ENCODE assay signal across 2 cellular contexts in genomic region chr21:42308914-42309752, GRCh38.
A peak's percentile ranks its signal among the peaks of the same experiment; 100 is the strongest.
TF ChIP-seq lines count a peak whose summit lies in the region.

No MANE protein-coding gene starts in this region.

TF ChIP-seq in HCT116, 20 proteins besides CTCF, POLR2A, EP300 and RAD21:
- TF ChIP-seq ZFX (IDR thresholded peaks at IDR 0.05) (no peak), EZH2 (IDR thresholded peaks at IDR 0.05) (no peak), CBX3 (IDR thresholded peaks at IDR 0.05; ENCODE audit: low read depth) (no peak)

TF ChIP-seq in K562, 482 proteins besides CTCF, POLR2A, EP300 and RAD21:
- TF ChIP-seq ZBTB17 (CRISPR knock-in tag; IDR thresholded peaks at IDR 0.05), result no peak
- TF ChIP-seq NRF1 (conservative IDR thresholded peaks at IDR 0.05 in 1 of 2, IDR thresholded peaks at IDR 0.05 in 1 of 2), result peak; percentile 40 to 47; a peak in 1 of 4 replicates
- TF ChIP-seq SMC3 (conservative IDR thresholded peaks at IDR 0.05; ENCODE audit: insufficient read depth, low read depth, low read length), result 0 out of 2 replicates have a peak, but pooled peaks have one; percentile 6
- TF ChIP-seq ZNF76 (CRISPR knock-in tag; IDR thresholded peaks at IDR 0.05; ENCODE audit: borderline replicate concordance), result no peak
- no peak for TF ChIP-seq IRF1 (CRISPR knock-in tag; IDR thresholded peaks at IDR 0.05; ENCODE audit: borderline replicate concordance)
- TF ChIP-seq, protein P1, sequence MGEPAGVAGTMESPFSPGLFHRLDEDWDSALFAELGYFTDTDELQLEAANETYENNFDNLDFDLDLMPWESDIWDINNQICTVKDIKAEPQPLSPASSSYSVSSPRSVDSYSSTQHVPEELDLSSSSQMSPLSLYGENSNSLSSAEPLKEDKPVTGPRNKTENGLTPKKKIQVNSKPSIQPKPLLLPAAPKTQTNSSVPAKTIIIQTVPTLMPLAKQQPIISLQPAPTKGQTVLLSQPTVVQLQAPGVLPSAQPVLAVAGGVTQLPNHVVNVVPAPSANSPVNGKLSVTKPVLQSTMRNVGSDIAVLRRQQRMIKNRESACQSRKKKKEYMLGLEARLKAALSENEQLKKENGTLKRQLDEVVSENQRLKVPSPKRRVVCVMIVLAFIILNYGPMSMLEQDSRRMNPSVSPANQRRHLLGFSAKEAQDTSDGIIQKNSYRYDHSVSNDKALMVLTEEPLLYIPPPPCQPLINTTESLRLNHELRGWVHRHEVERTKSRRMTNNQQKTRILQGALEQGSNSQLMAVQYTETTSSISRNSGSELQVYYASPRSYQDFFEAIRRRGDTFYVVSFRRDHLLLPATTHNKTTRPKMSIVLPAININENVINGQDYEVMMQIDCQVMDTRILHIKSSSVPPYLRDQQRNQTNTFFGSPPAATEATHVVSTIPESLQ (CRISPR knock-in tag; IDR thresholded peaks at IDR 0.05), result no peak
- no peak for TF ChIP-seq PHTF2 (CRISPR knock-in tag; IDR thresholded peaks at IDR 0.05)
- TF ChIP-seq ZNF75A (CRISPR knock-in tag; IDR thresholded peaks at IDR 0.05), result no peak
- no peak for TF ChIP-seq HDAC8 (tag; IDR thresholded peaks at IDR 0.05)
- no peak for TF ChIP-seq NFYB (IDR thresholded peaks at IDR 0.05; ENCODE audit: extremely low read depth, insufficient read length)
- TF ChIP-seq ZNF830 (CRISPR knock-in tag; IDR thresholded peaks at IDR 0.05), result no peak
- no peak for TF ChIP-seq ZEB2 (IDR thresholded peaks at IDR 0.05)
- TF ChIP-seq, protein P2, sequence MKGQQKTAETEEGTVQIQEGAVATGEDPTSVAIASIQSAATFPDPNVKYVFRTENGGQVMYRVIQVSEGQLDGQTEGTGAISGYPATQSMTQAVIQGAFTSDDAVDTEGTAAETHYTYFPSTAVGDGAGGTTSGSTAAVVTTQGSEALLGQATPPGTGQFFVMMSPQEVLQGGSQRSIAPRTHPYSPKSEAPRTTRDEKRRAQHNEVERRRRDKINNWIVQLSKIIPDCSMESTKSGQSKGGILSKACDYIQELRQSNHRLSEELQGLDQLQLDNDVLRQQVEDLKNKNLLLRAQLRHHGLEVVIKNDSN (CRISPR knock-in tag; IDR thresholded peaks at IDR 0.05), result no peak
